Comparison of ENCODE assay signal across 12 cellular contexts in genomic region chr10:5025456-5025855, GRCh38. TPM values are rescaled to one million over a fixed set of nuclear protein-coding genes. Genes with fewer than 3 reads are reported as not detected.
A peak's percentile ranks its signal among the peaks of the same experiment; 100 is the strongest.
DNase-seq lines count a peak whose midpoint lies in the region; ATAC-seq and TF ChIP-seq lines count a peak whose summit lies in the region.
"Not testable (repeated sequence)": the region's sequence is repeated elsewhere in the genome, so short reads cannot be mapped to it uniquely, and the experiment has no call there.
"Had no signal": no experiment of that assay in that cellular context is flagged by ENCODE, and none has a peak within 500 bp of the region (broad histone marks: within the 10 kb centered on the region; RNA-seq: fewer than 3 reads in every experiment).

No MANE protein-coding gene starts in this region.

- peaks cover 8 to 18% (median 12%) of the 10 kb centered on the region in 11 experiments; a peak in 20 of 22 replicates for H3K9me3 ChIP-seq in BLaER1 treated with 17β-estradiol and CSF1 and Interleukin-3, amounts not matched to agents 10 nM and 100 nM (replicated peaks in 1 of 11)
- H3K9me3 ChIP-seq in MM.1S (replicated peaks; ENCODE audit: insufficient read depth, low read length); PC-9 (ENCODE audit: insufficient read depth, low read depth); colonic mucosa; right lobe of liver; parathyroid adenoma (ENCODE audit: control insufficient read depth, low read length); upper lobe of left lung: not testable (repeated sequence)

- intact Hi-C loops in PC-9 (cut with micrococcal nuclease; ENCODE audit: unreplicated experiment), result loop anchor here (1.0 kb wide), 1 partner anchor 46 kb away; no protein-coding TSS in a partner anchor
- intact Hi-C loops in colonic mucosa (cut with DNase I); Right ventricle myocardium superior (cut with DNase I); right lobe of liver (cut with DNase I): not testable (repeated sequence)

- H3K36me3 ChIP-seq in BLaER1 treated with 17β-estradiol and CSF1 and Interleukin-3, amounts not matched to agents 10 nM and 100 nM; MM.1S (replicated peaks; ENCODE audit: insufficient read depth, low read length); PC-9 (ENCODE audit: low read depth); colonic mucosa; right lobe of liver; parathyroid adenoma (ENCODE audit: control insufficient read depth, insufficient read depth, low read length); upper lobe of left lung: not testable (repeated sequence)

- POLR2A ChIA-PET in PC-9 (lab: Charles Lee; ENCODE audit: unreplicated experiment), result interaction anchor here (0.6 to 0.7 kb wide), 6 partner anchors 11 to 864 kb away, joined by 3 to 6 read pairs (median 4); partner anchors contain the start of genes ANKRD16 and FBH1

- not testable (repeated sequence) for H4K20me1 ChIP-seq in BLaER1 treated with 17β-estradiol and CSF1 and Interleukin-3, amounts not matched to agents 10 nM and 100 nM; MM.1S (ENCODE audit: insufficient read depth, low read length); PC-9 (ENCODE audit: insufficient read depth)

- H2AFZ ChIP-seq in MM.1S (ENCODE audit: low read length); PC-9: not testable (repeated sequence)
- H2AFZ ChIP-seq in parathyroid adenoma, result peak overlapping the region; percentile 22

- CTCF ChIA-PET in PC-9 (lab: Charles Lee), result not testable (repeated sequence)

- BruUV-seq in PC-9 (replicated peaks; lab: Mats Ljungman, UMichigan), result not testable (repeated sequence)

- peak overlapping the region in 6 of 11 experiments; percentile 5 to 58 (median 44); a peak in 9 of 22 replicates for H3K4me2 ChIP-seq in BLaER1 treated with 17β-estradiol and CSF1 and Interleukin-3, amounts not matched to agents 10 nM and 100 nM
- H3K4me2 ChIP-seq in MM.1S (ENCODE audit: low read depth, low read length); parathyroid adenoma (ENCODE audit: low read length): not testable (repeated sequence)
- H3K4me2 ChIP-seq in PC-9, result peak overlapping the region; percentile 53

- TF ChIP-seq EP300 in upper lobe of left lung (IDR thresholded peaks at IDR 0.05), result not testable (repeated sequence)

- not testable (repeated sequence) for H3K79me2 ChIP-seq in MM.1S (ENCODE audit: low read length); PC-9 (ENCODE audit: low read depth); parathyroid adenoma

- H3K4me1 ChIP-seq in BLaER1 treated with 17β-estradiol and CSF1 and Interleukin-3, amounts not matched to agents 10 nM and 100 nM, result peaks cover 0 to 21% (median 7%) of the 10 kb centered on the region in 10 experiments; a peak in 12 of 20 replicates
- H3K4me1 ChIP-seq in MM.1S (ENCODE audit: low read length), result peaks cover 12% of the 10 kb centered on the region
- H3K4me1 ChIP-seq in PC-9 (replicated peaks; ENCODE audit: insufficient read depth), result peaks cover 58% of the 10 kb centered on the region
- H3K4me1 ChIP-seq in colonic mucosa, right lobe of liver, parathyroid adenoma, upper lobe of left lung: not testable (repeated sequence)

- TF ChIP-seq POLR2A in right lobe of liver (IDR thresholded peaks at IDR 0.05); upper lobe of left lung (IDR thresholded peaks at IDR 0.05): not testable (repeated sequence)

- H3K27ac ChIP-seq in BLaER1 treated with 17β-estradiol and CSF1 and Interleukin-3, amounts not matched to agents 10 nM and 100 nM; right lobe of liver; parathyroid adenoma; upper lobe of left lung: not testable (repeated sequence)
- H3K27ac ChIP-seq in MM.1S (ENCODE audit: low read length), result peak overlapping the region; percentile 31; the same call in 1 of the 2 replicates
- peak overlapping the region; percentile 100 for H3K27ac ChIP-seq in PC-9
- peak overlapping the region; percentile 42 for H3K27ac ChIP-seq in colonic mucosa

- H3K4me3 ChIP-seq in BLaER1 treated with 17β-estradiol and CSF1 and Interleukin-3, amounts not matched to agents 10 nM and 100 nM; MM.1S (ENCODE audit: low read length); PC-9; colonic mucosa; right lobe of liver; parathyroid adenoma (ENCODE audit: low read depth, low read length); upper lobe of left lung: not testable (repeated sequence)

- not testable (repeated sequence) for TF ChIP-seq CTCF in MM.1S (IDR thresholded peaks at IDR 0.05; ENCODE audit: low read length); PC-9 (conservative IDR thresholded peaks at IDR 0.05); colonic mucosa (IDR thresholded peaks at IDR 0.05); right lobe of liver (IDR thresholded peaks at IDR 0.05); parathyroid adenoma (IDR thresholded peaks at IDR 0.05); upper lobe of left lung (IDR thresholded peaks at IDR 0.05)

- H3K9me2 ChIP-seq in MM.1S (replicated peaks; ENCODE audit: insufficient read depth, low read length); PC-9 (ENCODE audit: insufficient read depth): not testable (repeated sequence)

- ATAC-seq in Right ventricle myocardium superior (ENCODE audit: poor library complexity) (peak; percentile 82), right lobe of liver (peak; percentile 52 to 90 (median 70)), upper lobe of left lung (ENCODE audit: low FRiP score in 2 of 2) (peak; percentile 64 to 72)

- H3K27me3 ChIP-seq in BLaER1 treated with 17β-estradiol and CSF1 and Interleukin-3, amounts not matched to agents 10 nM and 100 nM; MM.1S (replicated peaks; ENCODE audit: insufficient read depth, low read length); PC-9 (ENCODE audit: insufficient read depth, low read depth); colonic mucosa; right lobe of liver; parathyroid adenoma (ENCODE audit: control insufficient read depth, insufficient read depth, low read length); upper lobe of left lung: not testable (repeated sequence)

- not testable (repeated sequence) for DNase-seq in MM.1S, colonic mucosa, right lobe of liver
- peak; percentile 64 to 79 for DNase-seq in PC-9
- DNase-seq in Right ventricle myocardium superior, result peak; percentile 44
- DNase-seq in upper lobe of left lung, result peak in 1 of 2 donors; percentile 57

- not testable (repeated sequence) for H3K9ac ChIP-seq in BLaER1 treated with 17β-estradiol and CSF1 and Interleukin-3, amounts not matched to agents 10 nM and 100 nM; MM.1S (ENCODE audit: low read length); parathyroid adenoma
- H3K9ac ChIP-seq in colonic mucosa (ENCODE audit: low read depth in 2 of 2, low read length in 2 of 2), result peak overlapping the region in 1 of 2 donors; percentile 12

- H3F3A ChIP-seq in MM.1S (ENCODE audit: insufficient read depth, low read length), result not testable (repeated sequence)
- H3F3A ChIP-seq in PC-9 (ENCODE audit: insufficient read depth, low read depth), result peaks cover 44% of the 10 kb centered on the region

RNA-seq across cellular contexts. Expression of gene AKR1C2, which starts 21.8 kb away (rescaled TPM):
- total RNA-seq in PC-9 (2021) (1,997 and 2,032 TPM in 2 replicates), colonic mucosa (10 to 100 TPM in 1 of 2 donors, 1 to 10 TPM in 1; 8.5 to 39.9 TPM), Right ventricle myocardium superior (25.5 TPM), right lobe of liver (1,000 to 10,000 TPM in 2 of 6 experiments, 100 to 1,000 TPM in 4; 203 to 2,018 (median 421) TPM), upper lobe of left lung (10 to 100 TPM in 5 of 6 donors, 1 to 10 TPM in 1; 7.3 to 76.0 (median 28.6) TPM)
- total RNA-seq: activated B cell treated with CpG ODN at 0.5 μM for 24 hours; activated CD8-positive, alpha-beta memory T cell treated with anti-CD3 and anti-CD28 coated beads for 36 hours; CD8-positive, alpha-beta T cell; T-helper 1 cell treated with Interleukin-12 subunit alpha and Interleukin-12 subunit beta and Interleukin-4 antibody, amounts not matched to agents 30 ng/mL and 1 ng/mL, for 36 hours had no signal
